In genomic region chr19:49514151-49514550, GRCh38 we compare ENCODE assay signal across 6 cellular contexts. TPM values are rescaled to one million over a fixed set of nuclear protein-coding genes. Genes with fewer than 3 reads are reported as not detected.
DNase-seq lines count a peak whose midpoint lies in the region; ATAC-seq and TF ChIP-seq lines count a peak whose summit lies in the region.

No MANE protein-coding gene starts in this region.

- H2BK15ac ChIP-seq in mesendoderm (replicated peaks; ENCODE audit: low read depth) = no peak overlapping the region

- no peak overlapping the region for H3K4me2 ChIP-seq in mesendoderm (ENCODE audit: low read length)

- H3K4me3 ChIP-seq in iPS-18c (ENCODE audit: insufficient read depth, low read depth, low read length) = peak overlapping the region; percentile 84; the same call in 1 of the 2 replicates
- H3K4me3 ChIP-seq in upper lobe of right lung = peak overlapping the region; percentile 84
- no peak overlapping the region for H3K4me3 ChIP-seq in mesendoderm (ENCODE audit: low read length)

- H2BK5ac ChIP-seq in mesendoderm (ENCODE audit: low read length) = no peak overlapping the region

- H3K23ac ChIP-seq in mesendoderm (ENCODE audit: low read length) = no peak overlapping the region

- no peak overlapping the region for H4K8ac ChIP-seq in mesendoderm (ENCODE audit: low read depth, low read length)

- intact Hi-C loops in left cardiac atrium (cut with DNase I) = no loop called here
- intact Hi-C loops in Right ventricle myocardium inferior (cut with DNase I) = no loop called here
- intact Hi-C loops in upper lobe of right lung (cut with DNase I) = no loop called here

- no peak overlapping the region for H4K5ac ChIP-seq in mesendoderm (ENCODE audit: low read length)

- no peak overlapping the region for H3K18ac ChIP-seq in mesendoderm (ENCODE audit: low read length)

- no peak overlapping the region for H3K9ac ChIP-seq in mesendoderm (ENCODE audit: low read length)

- no peak overlapping the region for H3K56ac ChIP-seq in mesendoderm (ENCODE audit: low read length)

- H3K4me1 ChIP-seq in upper lobe of right lung (peaks cover 33% of the 10 kb centered on the region), mesendoderm (ENCODE audit: control insufficient read depth, low read depth, low read length) (no peaks in the 10 kb centered on the region)

- no peak overlapping the region for H3K4ac ChIP-seq in mesendoderm (ENCODE audit: low read depth, low read length)

- H3K27me3 ChIP-seq in upper lobe of right lung (no peaks in the 10 kb centered on the region), mesendoderm (ENCODE audit: insufficient read depth, low read length, poor library complexity) (no peaks in the 10 kb centered on the region)

- no CpG with 5 or more reads among the region's 21 CpGs for WGBS in mesendoderm (ENCODE audit: extremely low coverage, insufficient coverage, low lambda C conversion rate)

- no peaks in the 10 kb centered on the region for H3K36me3 ChIP-seq in upper lobe of right lung
- no peaks in the 10 kb centered on the region for H3K36me3 ChIP-seq in mesendoderm (ENCODE audit: control insufficient read depth, insufficient read depth, low read length)

- TF ChIP-seq CTCF in upper lobe of right lung (IDR thresholded peaks at IDR 0.05) = no peak

- H3K9me3 ChIP-seq in iPS-18c (ENCODE audit: control insufficient read depth, insufficient read depth, low read length) (no peaks in the 10 kb centered on the region), upper lobe of right lung (no peaks in the 10 kb centered on the region)

- H3K79me2 ChIP-seq in mesendoderm (ENCODE audit: control insufficient read depth, insufficient read depth, low read length) = no peaks in the 10 kb centered on the region

- DNase-seq in left cardiac atrium (peak; percentile 29), Right ventricle myocardium inferior (ENCODE audit: missing footprints) (no peak), upper lobe of right lung (peak; percentile 70), NCI-H1930 (lab: John Stamatoyannopoulos, UW) (no peak), mesendoderm (no peak)

- H2BK120ac ChIP-seq in mesendoderm (ENCODE audit: low read depth, low read length) = no peak overlapping the region

- no peak overlapping the region for H2AK5ac ChIP-seq in mesendoderm (ENCODE audit: low read length)

- ATAC-seq in left cardiac atrium (no peak), Right ventricle myocardium inferior (no peak), upper lobe of right lung (no peak)

- H3K79me1 ChIP-seq in mesendoderm (ENCODE audit: low read length) = no peaks in the 10 kb centered on the region

- H3K27ac ChIP-seq in upper lobe of right lung (peak overlapping the region; percentile 91), mesendoderm (ENCODE audit: low read depth, low read length) (no peak overlapping the region)

RNA-seq across cellular contexts. Expression of gene FCGRT, which starts 1.7 kb away (rescaled TPM):
- total RNA-seq in left cardiac atrium (100 to 1,000 TPM; 156 to 202 TPM), Right ventricle myocardium inferior (105 TPM), upper lobe of right lung (320 TPM)
- polyA plus RNA-seq in mesendoderm (2013, experiment 1 of 2) = 18.9 TPM
- polyA plus RNA-seq in mesendoderm (2013, experiment 2 of 2) = 16.9 TPM

RNA-seq across cellular contexts. Expression of gene RCN3, which starts 13.7 kb away (rescaled TPM):
- total RNA-seq in left cardiac atrium = 10 to 100 TPM; 27.3 to 34.9 TPM
- 7.4 TPM for total RNA-seq in Right ventricle myocardium inferior
- 22.1 TPM for total RNA-seq in upper lobe of right lung
- 7.1 TPM for polyA plus RNA-seq in mesendoderm (2013, experiment 1 of 2)
- 8.6 TPM for polyA plus RNA-seq in mesendoderm (2013, experiment 2 of 2)

RNA-seq across cellular contexts. Expression of gene RPS11, which starts 17.9 kb away (rescaled TPM):
- 1,000 to 10,000 TPM; 1,060 to 1,184 TPM for total RNA-seq in left cardiac atrium
- 1,100 TPM for total RNA-seq in Right ventricle myocardium inferior
- total RNA-seq in upper lobe of right lung = 1,616 TPM
- 3,620 TPM for polyA plus RNA-seq in mesendoderm (2013, experiment 1 of 2)
- polyA plus RNA-seq in mesendoderm (2013, experiment 2 of 2) = 3,679 TPM

RNA-seq across cellular contexts. Expression of gene RPL13A, which starts 26.7 kb away (rescaled TPM):
- total RNA-seq in left cardiac atrium (1,000 to 10,000 TPM; 1,559 to 1,594 TPM), Right ventricle myocardium inferior (1,486 TPM), upper lobe of right lung (1,829 TPM)
- polyA plus RNA-seq in mesendoderm (2013, experiment 1 of 2) = 5,150 TPM
- 5,166 TPM for polyA plus RNA-seq in mesendoderm (2013, experiment 2 of 2)

RNA-seq across cellular contexts. Expression of gene FLT3LG, which starts 40.1 kb away (rescaled TPM):
- total RNA-seq in left cardiac atrium (1 to 10 TPM; 4.9 to 6.0 TPM), Right ventricle myocardium inferior (4.7 TPM), upper lobe of right lung (12.1 TPM)
- 0.53 TPM for polyA plus RNA-seq in mesendoderm (2013, experiment 1 of 2)
- polyA plus RNA-seq in mesendoderm (2013, experiment 2 of 2) = 0.71 TPM

Comparison
In these comparisons a context has a peak if more than half of its experiments do, and no peak if none do; other contexts are left out.
1. DNase-seq: peak in left cardiac atrium (single experiment) and upper lobe of right lung (single experiment); none in Right ventricle myocardium inferior (single experiment), NCI-H1930 (0 of 2) and mesendoderm (single experiment).